2 cellular contexts compared by ENCODE assay signal in the genomic region with DNA sequence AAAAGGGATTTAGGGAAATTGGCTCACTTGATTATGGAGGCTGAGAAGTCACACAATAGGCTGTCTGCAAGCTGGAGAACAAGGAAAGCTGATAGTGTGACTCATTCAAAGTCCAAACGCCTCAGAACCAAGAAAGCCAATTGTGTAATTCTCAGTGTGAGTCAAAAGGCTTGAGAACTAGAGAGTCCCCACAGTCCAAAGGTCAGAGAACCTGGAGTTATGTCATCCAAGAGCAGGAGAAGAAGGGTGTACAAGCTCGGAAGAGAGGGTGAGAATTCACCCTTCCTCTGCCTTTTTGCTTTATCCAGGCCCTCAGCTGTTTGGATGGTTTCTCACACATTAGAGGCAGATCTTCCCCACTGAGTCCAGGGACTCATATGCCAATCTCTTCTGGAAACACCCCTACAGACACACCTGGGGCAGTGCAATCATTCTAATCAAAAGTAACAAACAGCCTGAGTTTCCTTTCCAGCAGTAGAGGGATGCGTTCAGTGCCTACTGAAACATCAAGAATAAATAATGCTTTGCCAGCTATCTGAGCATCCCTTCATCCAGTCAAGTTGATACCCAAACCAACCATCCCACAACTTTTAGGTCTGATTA.
A peak's percentile ranks its signal among the peaks of the same experiment; 100 is the strongest.
TF ChIP-seq lines count a peak whose summit lies in the region.

No MANE protein-coding gene starts in this region.

TF ChIP-seq in K562, 482 proteins besides CTCF, POLR2A, EP300 and RAD21:
- no peak for TF ChIP-seq CEBPG (CRISPR knock-in tag; IDR thresholded peaks at IDR 0.05)
- peak in 1 of 2 experiments; percentile 71; a peak in 2 of 4 replicates for TF ChIP-seq CEBPG (tag; conservative IDR thresholded peaks at IDR 0.05 in 1 of 2, IDR thresholded peaks at IDR 0.05 in 1 of 2)
- TF ChIP-seq MTA2 (IDR thresholded peaks at IDR 0.05; ENCODE audit: low read depth), result no peak
- TF ChIP-seq NR2F6 (CRISPR knock-in tag; IDR thresholded peaks at IDR 0.05), result no peak
- 0 out of 2 replicates have a peak, but pooled peaks have one; percentile 17 for TF ChIP-seq FOSL1 (tag; conservative IDR thresholded peaks at IDR 0.05)

TF ChIP-seq in HepG2, 621 proteins besides CTCF, POLR2A, EP300 and RAD21 (continued from another document):
- TF ChIP-seq TBL1XR1 (IDR thresholded peaks at IDR 0.05; ENCODE audit: borderline replicate concordance, low read length, partially characterized antibody) (no peak), ZNF780A (CRISPR knock-in tag; IDR thresholded peaks at IDR 0.05) (no peak), KDM1A (CRISPR knock-in tag; IDR thresholded peaks at IDR 0.05) (no peak), AKAP8 (CRISPR knock-in tag; IDR thresholded peaks at IDR 0.05) (no peak), IKZF1 (IDR thresholded peaks at IDR 0.05) (no peak), GATAD2A (CRISPR knock-in tag; IDR thresholded peaks at IDR 0.05) (no peak), RFXANK (CRISPR knock-in tag; IDR thresholded peaks at IDR 0.05) (no peak), RORA (CRISPR knock-in tag; IDR thresholded peaks at IDR 0.05) (no peak), ZNF350 (CRISPR knock-in tag; IDR thresholded peaks at IDR 0.05; ENCODE audit: borderline replicate concordance, low read depth) (no peak), ZNF160 (CRISPR knock-in tag; IDR thresholded peaks at IDR 0.05) (no peak), MED8 (CRISPR knock-in tag; IDR thresholded peaks at IDR 0.05; ENCODE audit: insufficient replicate concordance) (no peak), ZNF678 (CRISPR knock-in tag; IDR thresholded peaks at IDR 0.05) (no peak), ZNF430 (CRISPR knock-in tag; IDR thresholded peaks at IDR 0.05) (no peak), ZNF274 (CRISPR knock-in tag; IDR thresholded peaks at IDR 0.05) (no peak)
- TF ChIP-seq, protein P1, sequence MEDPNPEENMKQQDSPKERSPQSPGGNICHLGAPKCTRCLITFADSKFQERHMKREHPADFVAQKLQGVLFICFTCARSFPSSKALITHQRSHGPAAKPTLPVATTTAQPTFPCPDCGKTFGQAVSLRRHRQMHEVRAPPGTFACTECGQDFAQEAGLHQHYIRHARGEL (CRISPR knock-in tag; IDR thresholded peaks at IDR 0.05), result no peak
